In genomic region chr6:34223964-34224940, GRCh38 we compare ENCODE assay signal across 8 cellular contexts. TPM values are rescaled to one million over a fixed set of nuclear protein-coding genes. Genes with fewer than 3 reads are reported as not detected.
DNase-seq lines count a peak whose midpoint lies in the region; ATAC-seq and TF ChIP-seq lines count a peak whose summit lies in the region.

No MANE protein-coding gene starts in this region.

- H3K27me3 Mint-ChIP-seq in Calu3 (ENCODE audit: unreplicated experiment), result no peaks in the 10 kb centered on the region

- H3K9me3 ChIP-seq in HUES48 (ENCODE audit: control insufficient read depth, insufficient read depth, low read length), result no peaks in the 10 kb centered on the region
- H3K9me3 ChIP-seq in OCI-LY3 (ENCODE audit: insufficient read depth, low read length), result no peaks in the 10 kb centered on the region

- no peaks in the 10 kb centered on the region for H4K20me1 ChIP-seq in OCI-LY3 (ENCODE audit: insufficient read depth, low read length)

- H3K4me3 Mint-ChIP-seq in Calu3 (ENCODE audit: low read depth, unreplicated experiment), result peak overlapping the region; percentile 51

- DNase-seq in Calu3 (peak; percentile 99), activated T-cell treated with anti-CD3 and anti-CD28 coated beads for 4 hours (peak; percentile 94), epithelial cell of prostate (ENCODE audit: low read depth, low spot score) (peak; percentile 84), mucosa of gallbladder (ENCODE audit: low spot score) (peak; percentile 94)
- DNase-seq in stimulated activated CD8-positive, alpha-beta memory T cell treated with anti-CD3 and anti-CD28 coated beads, Interleukin-4, amount 100 ng/mL, for 24 hours (ENCODE audit: low read depth), result peak; percentile 90

- H3K9me3 Mint-ChIP-seq in Calu3 (ENCODE audit: low read depth, unreplicated experiment), result no peaks in the 10 kb centered on the region

- H3K9ac ChIP-seq in HUES48 (ENCODE audit: low read depth, low read length) (peak overlapping the region; percentile 54), OCI-LY3 (ENCODE audit: low read length) (peak overlapping the region; percentile 92)

- TF ChIP-seq CTCF in Calu3 (IDR thresholded peaks at IDR 0.05; ENCODE audit: unreplicated experiment) (no peak), OCI-LY3 (IDR thresholded peaks at IDR 0.05; ENCODE audit: low read depth, low read length) (no peak)

- peaks cover 59% of the 10 kb centered on the region for H3K4me1 Mint-ChIP-seq in Calu3 (ENCODE audit: low read depth, unreplicated experiment)

- intact Hi-C loops in Calu3 (cut with micrococcal nuclease; ENCODE audit: unreplicated experiment), result no loop called here

- H3K36me3 Mint-ChIP-seq in Calu3 (ENCODE audit: insufficient read depth, unreplicated experiment), result peaks cover 20% of the 10 kb centered on the region

- H3K27me3 ChIP-seq in HUES48 (ENCODE audit: control insufficient read depth, insufficient read depth, low read length) (no peaks in the 10 kb centered on the region), OCI-LY3 (ENCODE audit: low read depth, low read length) (no peaks in the 10 kb centered on the region)

- H3K4me3 ChIP-seq in HUES48 (ENCODE audit: low read depth, low read length) (peak overlapping the region; percentile 52), OCI-LY3 (ENCODE audit: low read length) (peak overlapping the region; percentile 82)

- ATAC-seq in GM21423 (IDR thresholded peaks at IDR 0.05; ENCODE audit: unreplicated experiment), result peak; percentile 87

- peak overlapping the region; percentile 54; the same call in 1 of the 2 replicates for H2AFZ ChIP-seq in OCI-LY3 (ENCODE audit: low read depth, low read length)

- peak overlapping the region; percentile 59 for H3K27ac Mint-ChIP-seq in Calu3 (ENCODE audit: unreplicated experiment)

- peak overlapping the region; percentile 100 for H3K4me2 ChIP-seq in OCI-LY3 (ENCODE audit: low read length)

- peaks cover 24% of the 10 kb centered on the region for H3K4me1 ChIP-seq in HUES48 (ENCODE audit: control insufficient read depth, insufficient read depth, low read length)
- H3K4me1 ChIP-seq in OCI-LY3 (ENCODE audit: low read length), result peaks cover 44% of the 10 kb centered on the region

- CTCF ChIA-PET in Calu3 (lab: Charles Lee), result interaction anchor here (0.8 to 2.8 kb wide), 10 partner anchors 10 to 802 kb away, joined by 3 to 12 read pairs (median 6); partner anchors contain the start of gene HMGA1

- H3K36me3 ChIP-seq in HUES48 (ENCODE audit: control insufficient read depth, insufficient read depth, low read length) (no peaks in the 10 kb centered on the region), OCI-LY3 (replicated peaks; ENCODE audit: low read depth, low read length) (no peaks in the 10 kb centered on the region)

- TSS peak; percentile 89 for BruUV-seq in Calu3 (replicated peaks; lab: Mats Ljungman, UMichigan)

- H3K27ac ChIP-seq in HUES48 (ENCODE audit: low read depth, low read length), result peak overlapping the region; percentile 92
- H3K27ac ChIP-seq in OCI-LY3 (ENCODE audit: low read length), result peak overlapping the region; percentile 87
- H3K27ac ChIP-seq in epithelial cell of prostate, result peak overlapping the region; percentile 50

- no peaks in the 10 kb centered on the region for H3K79me2 ChIP-seq in OCI-LY3 (ENCODE audit: low read length)

RNA-seq across cellular contexts. Expression of gene HMGA1, which starts 12.4 kb away (rescaled TPM):
- 1,138 and 1,378 TPM in 2 replicates for total RNA-seq in Calu3 (2022)
- 88.6 TPM for total RNA-seq in mucosa of gallbladder

RNA-seq across cellular contexts. Expression of gene SMIM29, which starts 24.6 kb away (rescaled TPM):
- total RNA-seq in Calu3 (2022), result 59.2 and 68.6 TPM in 2 replicates
- total RNA-seq in mucosa of gallbladder, result 28.9 TPM

Comparison
In these comparisons a context has a peak if more than half of its experiments do, and no peak if none do; other contexts are left out.
1. Peak in every context shown above with its lines: DNase-seq, ATAC-seq, H3K4me3 ChIP-seq and H3K27ac ChIP-seq.
2. RNA of gene HMGA1, which starts 12.4 kb away (total RNA-seq): 1,138 to 1,378 TPM in Calu3; 88.6 TPM in mucosa of gallbladder (single experiment); every median in the first group is over 10 times any median in the second.